In the genomic region with DNA sequence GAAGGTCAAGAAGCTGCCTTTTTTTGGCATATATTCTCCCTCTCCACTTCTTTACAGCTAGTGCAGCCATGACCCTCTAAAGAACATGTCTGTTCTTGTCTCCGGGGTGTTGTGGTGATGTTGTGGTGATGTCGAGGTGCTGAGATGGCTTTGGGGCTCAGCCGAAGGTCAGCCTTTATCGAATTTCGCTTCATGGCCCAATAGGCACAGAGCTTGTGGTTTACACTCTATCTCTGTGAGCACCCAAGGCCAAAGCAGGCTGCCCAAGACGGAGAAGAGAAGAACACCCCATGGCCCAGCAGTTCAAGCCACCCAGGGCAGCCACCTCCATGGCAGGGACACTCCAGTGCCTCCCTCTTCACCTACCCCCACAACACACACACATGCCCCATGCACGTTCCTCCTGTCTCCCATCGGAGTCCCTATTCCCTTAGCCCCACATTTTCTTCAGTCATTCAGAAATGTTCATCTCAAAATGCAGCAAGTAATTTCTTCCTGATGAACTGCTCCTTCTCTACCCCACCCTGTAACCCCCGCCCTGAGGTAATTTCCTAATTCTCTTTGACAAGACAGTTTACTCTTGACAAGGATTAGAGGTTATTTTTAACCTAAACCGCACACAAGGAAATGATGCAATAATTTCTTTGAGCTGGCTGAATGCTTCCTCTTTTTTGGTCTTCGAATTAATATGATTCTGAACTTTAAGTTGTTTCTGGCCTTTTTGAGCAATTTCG, we compare ENCODE assay signal across 8 cellular contexts. TPM values are rescaled to one million over a fixed set of nuclear protein-coding genes. Genes with fewer than 3 reads are reported as not detected.
DNase-seq lines count a peak whose midpoint lies in the region; ATAC-seq and TF ChIP-seq lines count a peak whose summit lies in the region.

No MANE protein-coding gene starts in this region.

- H3K27me3 ChIP-seq in osteoblast (ENCODE audit: insufficient read depth, low read length) = peaks cover 5% of the 10 kb centered on the region

- H3K4me1 Mint-ChIP-seq in endothelial cell (ENCODE audit: unreplicated experiment) = peaks cover 4% of the 10 kb centered on the region

- no peaks in the 10 kb centered on the region for H4K20me1 ChIP-seq in osteoblast (ENCODE audit: insufficient read depth, low read length)

- DNase-seq in Right ventricle myocardium inferior (ENCODE audit: missing footprints) = no peak
- DNase-seq in cardiac septum (ENCODE audit: low spot score) = no peak
- DNase-seq in NAMALWA (ENCODE audit: low spot score) = peak; percentile 89
- peak; percentile 79 for DNase-seq in epithelial cell of esophagus (ENCODE audit: low read depth)
- no peak for DNase-seq in hepatic stellate cell (ENCODE audit: low spot score)
- DNase-seq in endothelial cell (ENCODE audit: low spot score) = no peak
- no peak for DNase-seq in osteoblast (ENCODE audit: insufficient read length, low spot score, missing footprints)

- no peak overlapping the region for H3K4me3 Mint-ChIP-seq in endothelial cell (ENCODE audit: unreplicated experiment)

- H3K79me2 ChIP-seq in osteoblast (ENCODE audit: insufficient read depth, low read length) = no peaks in the 10 kb centered on the region

- H3K27me3 Mint-ChIP-seq in endothelial cell (ENCODE audit: unreplicated experiment) = peaks cover 3% of the 10 kb centered on the region

- no peak overlapping the region for H3K27ac Mint-ChIP-seq in endothelial cell (ENCODE audit: unreplicated experiment)

- H3K27ac ChIP-seq in osteoblast (ENCODE audit: low read depth, low read length) = no peak overlapping the region

- no peaks in the 10 kb centered on the region for H3K9me3 Mint-ChIP-seq in endothelial cell (ENCODE audit: unreplicated experiment)

- H3K36me3 ChIP-seq in osteoblast (ENCODE audit: insufficient read depth, low read length) = no peaks in the 10 kb centered on the region

- H2AFZ ChIP-seq in osteoblast (ENCODE audit: low read length) = no peak overlapping the region

- H3K36me3 Mint-ChIP-seq in endothelial cell (ENCODE audit: low read depth, unreplicated experiment) = no peaks in the 10 kb centered on the region

- H3K4me1 ChIP-seq in osteoblast (ENCODE audit: insufficient read depth, low read length) = peaks cover 12% of the 10 kb centered on the region

- TF ChIP-seq CTCF in epithelial cell of esophagus (IDR thresholded peaks at IDR 0.05; ENCODE audit: insufficient read depth, low read depth, low read length, missing control alignments) (no peak), endothelial cell (IDR thresholded peaks at IDR 0.05; ENCODE audit: unreplicated experiment) (no peak), osteoblast (IDR thresholded peaks at IDR 0.05; ENCODE audit: extremely low read depth, low read depth, low read length) (no peak)

- ATAC-seq in Right ventricle myocardium inferior = peak; percentile 19
- ATAC-seq in HG02623 (IDR thresholded peaks at IDR 0.05; ENCODE audit: unreplicated experiment) = peak; percentile 68

- no peaks in the 10 kb centered on the region for H3K9me3 ChIP-seq in osteoblast (ENCODE audit: low read depth, low read length)

- H3K4me2 ChIP-seq in osteoblast (ENCODE audit: insufficient read depth, low read length) = no peak overlapping the region

- intact Hi-C loops in Right ventricle myocardium inferior (cut with DNase I) = loop anchor here (5.0 kb wide), 1 partner anchor 103 kb away; no protein-coding TSS in a partner anchor
- intact Hi-C loops in cardiac septum (cut with DNase I) = no loop called here

- H3K4me3 ChIP-seq in epithelial cell of esophagus (ENCODE audit: low read length) = no peak overlapping the region
- H3K4me3 ChIP-seq in osteoblast (ENCODE audit: insufficient read depth, low read length) = no peak overlapping the region

RNA-seq across cellular contexts. Expression of gene ADRB1, which starts 18.6 kb away (rescaled TPM):
- total RNA-seq in Right ventricle myocardium inferior (63.1 TPM), cardiac septum (26.4 TPM), endothelial cell (ENCODE audit: unreplicated experiment) (not detected), osteoblast (not detected in 2 replicates)

Comparison
In these comparisons a context has a peak if more than half of its experiments do, and no peak if none do; other contexts are left out.
1. DNase-seq: peak in NAMALWA (single experiment) and epithelial cell of esophagus (single experiment); none in Right ventricle myocardium inferior (single experiment), cardiac septum (single experiment), hepatic stellate cell (single experiment), endothelial cell (single experiment) and osteoblast (single experiment).
2. RNA of gene ADRB1, which starts 18.6 kb away (total RNA-seq): 63.1 TPM in Right ventricle myocardium inferior (single experiment) and 26.4 TPM in cardiac septum (single experiment); not detected in endothelial cell (single experiment) and not detected in osteoblast; every median in the first group is over 10 times any median in the second.